19 cellular contexts compared by ENCODE assay signal in the genomic region with DNA sequence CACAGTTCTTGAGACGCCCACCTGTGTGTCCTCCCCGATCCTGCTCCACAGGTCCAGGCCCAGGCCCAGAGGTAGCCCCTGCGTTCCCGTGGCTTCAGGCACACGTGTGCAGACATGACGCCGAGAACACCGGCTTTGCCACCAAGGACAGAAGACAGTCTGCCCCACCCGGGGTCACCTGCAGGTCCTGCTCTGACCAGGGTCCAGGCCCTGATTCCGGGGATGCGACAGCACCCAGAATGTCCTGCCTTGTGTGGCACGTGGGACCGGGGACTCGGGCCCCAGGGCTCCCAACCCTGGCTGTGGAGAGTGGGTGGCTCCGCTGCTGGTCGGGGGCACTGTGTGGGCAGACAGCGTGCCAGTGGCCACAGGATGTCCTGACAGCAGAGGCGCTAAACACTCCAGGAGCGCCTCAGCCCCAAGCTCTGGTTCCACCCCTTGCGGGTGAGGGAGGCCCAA. TPM values are rescaled to one million over a fixed set of nuclear protein-coding genes. Genes with fewer than 3 reads are reported as not detected.
A peak's percentile ranks its signal among the peaks of the same experiment; 100 is the strongest.
DNase-seq lines count a peak whose midpoint lies in the region; ATAC-seq and TF ChIP-seq lines count a peak whose summit lies in the region.
"Had no signal": no experiment of that assay in that cellular context is flagged by ENCODE, and none has a peak within 500 bp of the region (broad histone marks: within the 10 kb centered on the region; RNA-seq: fewer than 3 reads in every experiment).

No MANE protein-coding gene starts in this region.

- POLR2A ChIA-PET in activated CD4-positive, alpha-beta T cell treated with anti-CD3 and anti-CD28 coated beads for 36 hours (lab: Charles Lee) = no interaction called here

- H3K27ac Mint-ChIP-seq in activated CD4-positive, alpha-beta T cell treated with anti-CD3 and anti-CD28 coated beads for 36 hours = peak overlapping the region; percentile 19
- no peak overlapping the region for H3K27ac Mint-ChIP-seq in chondrocyte (ENCODE audit: unreplicated experiment)
- H3K27ac Mint-ChIP-seq: IgD-negative memory B cell had no signal

- H3K4me1 Mint-ChIP-seq in activated CD4-positive, alpha-beta T cell treated with anti-CD3 and anti-CD28 coated beads for 36 hours = peaks cover 8% of the 10 kb centered on the region
- H3K4me1 Mint-ChIP-seq in chondrocyte (ENCODE audit: low read depth) = no peaks in the 10 kb centered on the region

- H3K4me3 Mint-ChIP-seq in activated CD4-positive, alpha-beta T cell treated with anti-CD3 and anti-CD28 coated beads for 36 hours = no peak overlapping the region
- no peak overlapping the region for H3K4me3 Mint-ChIP-seq in chondrocyte (ENCODE audit: unreplicated experiment)
- H3K4me3 Mint-ChIP-seq: IgD-negative memory B cell had no signal

- DNase-seq in activated CD4-positive, alpha-beta T cell treated with anti-CD3 and anti-CD28 coated beads for 36 hours = no peak
- DNase-seq in activated CD4-positive, alpha-beta T cell treated with anti-CD3 and anti-CD28 coated beads, Interleukin-2, amount 50 U/mL, for 48 hours = no peak
- DNase-seq in DMS53 (lab: John Stamatoyannopoulos, UW) (peak; percentile 65), chondrocyte (ENCODE audit: low spot score) (peak; percentile 93), osteoblast (ENCODE audit: insufficient read length, low spot score, missing footprints) (peak; percentile 78), brain microvascular endothelial cell (no peak), GDM1 (lab: John Stamatoyannopoulos, UW) (no peak)
- DNase-seq in activated effector memory CD4-positive, alpha-beta T cell treated with Interleukin-2 at 50 U/mL for 16 hours = no peak
- DNase-seq: Kasumi-1, MM.1S, NCI-H1092, NCI-H1436 treated with DMSO at 0.1 percent for 48 hours, NCI-H2171, NCI-H446, NCI-H69 had no signal

- no peaks in the 10 kb centered on the region for H4K20me1 ChIP-seq in osteoblast (ENCODE audit: insufficient read depth, low read length)

- H3K36me3 Mint-ChIP-seq in activated CD4-positive, alpha-beta T cell treated with anti-CD3 and anti-CD28 coated beads for 36 hours (ENCODE audit: low read depth) = peaks cover 13% of the 10 kb centered on the region
- H3K36me3 Mint-ChIP-seq in chondrocyte (ENCODE audit: low read depth) = peaks cover 14% of the 10 kb centered on the region

- no peak overlapping the region for H3K4me3 ChIP-seq in osteoblast (ENCODE audit: insufficient read depth, low read length)
- H3K4me3 ChIP-seq in brain microvascular endothelial cell (ENCODE audit: low read depth, low read length) = no peak overlapping the region
- H3K4me3 ChIP-seq: HAP-1, SK-N-MC had no signal

- H3K4me1 ChIP-seq in osteoblast (ENCODE audit: insufficient read depth, low read length) = no peaks in the 10 kb centered on the region
- H3K4me1 ChIP-seq: HAP-1 had no signal

- no peaks in the 10 kb centered on the region for H3K9me3 ChIP-seq in osteoblast (ENCODE audit: low read depth, low read length)
- H3K9me3 ChIP-seq: HAP-1 had no signal

- intact Hi-C loops in activated CD4-positive, alpha-beta T cell treated with anti-CD3 and anti-CD28 coated beads for 36 hours (cut with DNase I, micrococcal nuclease) = no loop called here

- CTCF ChIA-PET in activated CD4-positive, alpha-beta T cell treated with anti-CD3 and anti-CD28 coated beads for 36 hours (lab: Charles Lee) = interaction anchor here (0.6 kb wide), 1 partner anchor 20 kb away, joined by 3 read pairs; no protein-coding TSS in a partner anchor

- no peak overlapping the region for H3K4me2 ChIP-seq in osteoblast (ENCODE audit: insufficient read depth, low read length)

- H3K27me3 Mint-ChIP-seq in activated CD4-positive, alpha-beta T cell treated with anti-CD3 and anti-CD28 coated beads for 36 hours = no peaks in the 10 kb centered on the region
- no peaks in the 10 kb centered on the region for H3K27me3 Mint-ChIP-seq in chondrocyte (ENCODE audit: low read depth)
- H3K27me3 Mint-ChIP-seq: IgD-negative memory B cell had no signal

- no peak for ATAC-seq in activated CD4-positive, alpha-beta T cell treated with anti-CD3 and anti-CD28 coated beads for 36 hours

- no peaks in the 10 kb centered on the region for H3K27me3 ChIP-seq in osteoblast (ENCODE audit: insufficient read depth, low read length)
- H3K27me3 ChIP-seq in brain microvascular endothelial cell (replicated peaks) = no peaks in the 10 kb centered on the region

- H3K79me2 ChIP-seq in osteoblast (ENCODE audit: insufficient read depth, low read length) = no peaks in the 10 kb centered on the region

- H3K27ac ChIP-seq in osteoblast (ENCODE audit: low read depth, low read length) = no peak overlapping the region
- H3K27ac ChIP-seq in brain microvascular endothelial cell = no peak overlapping the region
- H3K27ac ChIP-seq: 22Rv1, SK-N-MC had no signal

- in situ Hi-C loops in brain microvascular endothelial cell (cut with HindIII; ENCODE audit: low pct_ligation_motif_present, low sequenced_read_pairs) = no loop called here

- H3K9me3 Mint-ChIP-seq in activated CD4-positive, alpha-beta T cell treated with anti-CD3 and anti-CD28 coated beads for 36 hours (ENCODE audit: low read depth) = no peaks in the 10 kb centered on the region
- no peaks in the 10 kb centered on the region for H3K9me3 Mint-ChIP-seq in chondrocyte (ENCODE audit: low read depth)
- H3K9me3 Mint-ChIP-seq: IgD-negative memory B cell had no signal

- H3K36me3 ChIP-seq in osteoblast (ENCODE audit: insufficient read depth, low read length) (peaks cover 11% of the 10 kb centered on the region), brain microvascular endothelial cell (replicated peaks) (peaks cover 6% of the 10 kb centered on the region)

- TF ChIP-seq CTCF in chondrocyte (IDR thresholded peaks at IDR 0.05) (no peak), osteoblast (IDR thresholded peaks at IDR 0.05; ENCODE audit: extremely low read depth, low read depth, low read length) (no peak), brain microvascular endothelial cell (IDR thresholded peaks at IDR 0.05; ENCODE audit: low read depth, low read length, missing control alignments) (no peak)

- H2AFZ ChIP-seq in osteoblast (ENCODE audit: low read length) = no peak overlapping the region

RNA-seq across cellular contexts. Expression of gene ADI1, which starts 36.9 kb away (rescaled TPM):
- 10 to 100 TPM; 32.3 to 33.3 TPM for total RNA-seq in activated CD4-positive, alpha-beta T cell treated with anti-CD3 and anti-CD28 coated beads for 36 hours
- total RNA-seq in chondrocyte (38.0 to 51.2 TPM (median 41.8 TPM) in 3 replicates), osteoblast (51.3 and 55.4 TPM in 2 replicates)

Comparison
In these comparisons a context has a peak if more than half of its experiments do, and no peak if none do; other contexts are left out.
1. DNase-seq: peak in DMS53 (single experiment), chondrocyte (single experiment) and osteoblast (single experiment); none in activated CD4-positive, alpha-beta T cell treated with anti-CD3 and anti-CD28 coated beads for 36 hours (single experiment), activated CD4-positive, alpha-beta T cell treated with anti-CD3 and anti-CD28 coated beads, Interleukin-2, amount 50 U/mL, for 48 hours (0 of 2), brain microvascular endothelial cell (single experiment), activated effector memory CD4-positive, alpha-beta T cell treated with Interleukin-2 at 50 U/mL for 16 hours (single experiment) and GDM1 (single experiment).